In genomic region chr17:82302498-82302963, GRCh38 we compare ENCODE assay signal across 1 cellular context.
A peak's percentile ranks its signal among the peaks of the same experiment; 100 is the strongest.
TF ChIP-seq lines count a peak whose summit lies in the region.

No MANE protein-coding gene starts in this region.

TF ChIP-seq in HepG2, 621 proteins besides CTCF, POLR2A, EP300 and RAD21:
- TF ChIP-seq SMAD9 (CRISPR knock-in tag; IDR thresholded peaks at IDR 0.05) = no peak
- TF ChIP-seq EED (CRISPR knock-in tag; IDR thresholded peaks at IDR 0.05) = peak; percentile 75; the same call in 1 of the 2 replicates
- peak; percentile 33 for TF ChIP-seq PRPF4 (IDR thresholded peaks at IDR 0.05; ENCODE audit: low read depth, low read length, poor library complexity, severe bottlenecking)
- TF ChIP-seq ZBTB38 (CRISPR knock-in tag; IDR thresholded peaks at IDR 0.05) = peak; percentile 56
- TF ChIP-seq SIX4 (CRISPR knock-in tag; IDR thresholded peaks at IDR 0.05) = no peak
